ENCODE assay signal across 1 cellular context in genomic region chr11:62850911-62851806, GRCh38.
TF ChIP-seq lines count a peak whose summit lies in the region.

No MANE protein-coding gene starts in this region.

TF ChIP-seq in HepG2, 621 proteins besides CTCF, POLR2A, EP300 and RAD21 (continues in another document):
- TF ChIP-seq ELF4 (CRISPR knock-in tag; IDR thresholded peaks at IDR 0.05; ENCODE audit: borderline replicate concordance) (no peak), ZSCAN22 (CRISPR knock-in tag; IDR thresholded peaks at IDR 0.05) (no peak), THRA (CRISPR knock-in tag; IDR thresholded peaks at IDR 0.05; ENCODE audit: borderline replicate concordance) (no peak), NR2F6 (IDR thresholded peaks at IDR 0.05) (0 out of 2 replicates have a peak, but pooled peaks have one; percentile 16), NR2F6 (CRISPR knock-in tag; IDR thresholded peaks at IDR 0.05) (no peak), POLR2AphosphoS2 (IDR thresholded peaks at IDR 0.05; ENCODE audit: low read depth, low read length) (peak; percentile 15; the same call in 1 of the 2 replicates), FUBP1 (CRISPR knock-in tag; IDR thresholded peaks at IDR 0.05; ENCODE audit: borderline replicate concordance) (0 out of 2 replicates have a peak, but pooled peaks have one; percentile 6), ZNF432 (CRISPR knock-in tag; IDR thresholded peaks at IDR 0.05; ENCODE audit: borderline replicate concordance) (no peak), ZNF207 (IDR thresholded peaks at IDR 0.05; ENCODE audit: borderline replicate concordance) (no peak), ZGPAT (CRISPR knock-in tag; IDR thresholded peaks at IDR 0.05) (0 out of 2 replicates have a peak, but pooled peaks have one; percentile 13), ZHX1 (CRISPR knock-in tag; IDR thresholded peaks at IDR 0.05; ENCODE audit: low read depth) (no peak), POLR2G (IDR thresholded peaks at IDR 0.05; ENCODE audit: low read depth, low read length) (peak; percentile 83), IRF2 (CRISPR knock-in tag; IDR thresholded peaks at IDR 0.05) (no peak), PAF1 (CRISPR knock-in tag; IDR thresholded peaks at IDR 0.05) (peak; percentile 80; the same call in 1 of the 2 replicates), ZNF263 (CRISPR knock-in tag; IDR thresholded peaks at IDR 0.05) (no peak; the same call in 1 of the 2 replicates), ZNF513 (CRISPR knock-in tag; conservative IDR thresholded peaks at IDR 0.05) (no peak), ZEB1 (IDR thresholded peaks at IDR 0.05; ENCODE audit: insufficient replicate concordance, low read depth) (peak; percentile 39), PTBP1 (IDR thresholded peaks at IDR 0.05; ENCODE audit: low read depth, low read length, poor library complexity, severe bottlenecking) (no peak), LBX2 (CRISPR knock-in tag; IDR thresholded peaks at IDR 0.05; ENCODE audit: borderline replicate concordance) (no peak), ZFYVE20 (CRISPR knock-in tag; IDR thresholded peaks at IDR 0.05; ENCODE audit: borderline replicate concordance, low read depth) (no peak), IRX3 (CRISPR knock-in tag; IDR thresholded peaks at IDR 0.05; ENCODE audit: borderline replicate concordance, low read depth) (no peak), SKIL (CRISPR knock-in tag; IDR thresholded peaks at IDR 0.05; ENCODE audit: borderline replicate concordance) (no peak), ZBTB1 (CRISPR knock-in tag; IDR thresholded peaks at IDR 0.05; ENCODE audit: borderline replicate concordance) (no peak), IKZF4 (CRISPR knock-in tag; IDR thresholded peaks at IDR 0.05; ENCODE audit: borderline replicate concordance, low read depth, not compliant biosample characterization) (no peak), HOXD1 (CRISPR knock-in tag; IDR thresholded peaks at IDR 0.05) (no peak), ZBTB43 (CRISPR knock-in tag; conservative IDR thresholded peaks at IDR 0.05) (no peak), ZNF629 (CRISPR knock-in tag; conservative IDR thresholded peaks at IDR 0.05) (no peak), RBFOX2 (IDR thresholded peaks at IDR 0.05; ENCODE audit: low read depth, low read length) (peak; percentile 56), IRF9 (CRISPR knock-in tag; IDR thresholded peaks at IDR 0.05; ENCODE audit: borderline replicate concordance) (no peak), JUN (CRISPR knock-in tag; IDR thresholded peaks at IDR 0.05) (no peak), ZNF788 (CRISPR knock-in tag; IDR thresholded peaks at IDR 0.05; ENCODE audit: borderline replicate concordance) (no peak), SALL1 (CRISPR knock-in tag; IDR thresholded peaks at IDR 0.05) (no peak), NFKB2 (CRISPR knock-in tag; IDR thresholded peaks at IDR 0.05; ENCODE audit: borderline replicate concordance) (no peak), ZNF552 (CRISPR knock-in tag; IDR thresholded peaks at IDR 0.05; ENCODE audit: borderline replicate concordance) (no peak), GPBP1L1 (CRISPR knock-in tag; IDR thresholded peaks at IDR 0.05) (no peak), ZNF235 (CRISPR knock-in tag; IDR thresholded peaks at IDR 0.05; ENCODE audit: borderline replicate concordance) (no peak), ZBTB49 (CRISPR knock-in tag; IDR thresholded peaks at IDR 0.05; ENCODE audit: borderline replicate concordance) (no peak), NR1H2 (CRISPR knock-in tag; IDR thresholded peaks at IDR 0.05; ENCODE audit: borderline replicate concordance, low read depth) (no peak), ZNF343 (CRISPR knock-in tag; IDR thresholded peaks at IDR 0.05) (no peak), SRSF4 (IDR thresholded peaks at IDR 0.05; ENCODE audit: low read depth, low read length, poor library complexity, severe bottlenecking) (peak; percentile 44), ZNF496 (CRISPR knock-in tag; IDR thresholded peaks at IDR 0.05; ENCODE audit: insufficient replicate concordance) (no peak)
